In the genomic region with DNA sequence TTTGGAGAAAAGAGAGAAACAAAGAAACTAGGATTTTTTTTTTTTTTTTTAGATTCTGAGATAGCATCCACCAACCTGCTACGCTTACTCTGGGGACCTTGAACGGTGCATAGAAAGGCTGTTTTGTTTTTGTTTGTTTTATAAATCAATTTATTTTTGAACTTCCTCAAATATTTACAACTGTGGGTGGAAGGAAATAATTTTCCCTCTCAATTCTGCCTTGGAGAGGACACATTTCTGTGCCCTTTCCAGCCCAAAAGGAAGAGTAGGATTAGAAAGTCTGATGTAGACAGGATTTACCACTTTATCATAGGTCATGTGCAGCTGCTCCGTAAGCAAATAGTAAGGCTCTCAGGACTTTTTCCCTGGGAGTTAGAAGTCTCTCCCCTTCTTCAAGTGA, we compare ENCODE assay signal across 1 cellular context.
TF ChIP-seq lines count a peak whose summit lies in the region.

No MANE protein-coding gene starts in this region.

TF ChIP-seq in GM23338, 12 proteins besides CTCF, POLR2A, EP300 and RAD21 (continued from another document):
- TF ChIP-seq REST (IDR thresholded peaks at IDR 0.05; ENCODE audit: unreplicated experiment) (no peak), NANOG (IDR thresholded peaks at IDR 0.05; ENCODE audit: borderline replicate concordance) (no peak), CREB1 (CRISPR knock-in tag; IDR thresholded peaks at IDR 0.05; ENCODE audit: low read depth) (no peak)
